14 cellular contexts compared by ENCODE assay signal in genomic region chr14:58809520-58809919, GRCh38.
DNase-seq lines count a peak whose midpoint lies in the region; ATAC-seq lines count a peak whose summit lies in the region.
"Had no signal": no experiment of that assay in that cellular context is flagged by ENCODE, and none has a peak within 500 bp of the region (broad histone marks: within the 10 kb centered on the region; RNA-seq: fewer than 3 reads in every experiment).

No MANE protein-coding gene starts in this region.

- H3K4me1 ChIP-seq in ACC112 (ENCODE audit: control insufficient read depth, insufficient read depth, low read length, unreplicated experiment), result peaks cover 34% of the 10 kb centered on the region
- H3K4me1 ChIP-seq: BLaER1 had no signal

- H2AFZ ChIP-seq in ACC112 (ENCODE audit: low read length, unreplicated experiment), result no peak overlapping the region
- H2AFZ ChIP-seq: GM23248 had no signal

- no peak overlapping the region for H3K4me3 ChIP-seq in ACC112 (ENCODE audit: low read depth, low read length)
- H3K4me3 ChIP-seq: BLaER1, GM23248, K562 had no signal

- no peak for ATAC-seq in HG02840 (IDR thresholded peaks at IDR 0.05; ENCODE audit: low FRiP score, unreplicated experiment)
- ATAC-seq: HCT116, K562 had no signal

- H3K27me3 ChIP-seq in ACC112 (ENCODE audit: insufficient read depth, low read length) (no peaks in the 10 kb centered on the region), layer of hippocampus (ENCODE audit: control insufficient read depth, insufficient read depth, low read length) (no peaks in the 10 kb centered on the region)
- H3K27me3 ChIP-seq: BLaER1 had no signal

- no peak for DNase-seq in activated naive CD4-positive, alpha-beta T cell (lab: John Stamatoyannopoulos, UW)
- DNase-seq in SW480 (ENCODE audit: low spot score), result no peak
- DNase-seq: CD4-positive, alpha-beta memory T cell; GDM1 had no signal

- H3K27ac ChIP-seq in ACC112 (ENCODE audit: low read depth, low read length) (peak overlapping the region; percentile 42; the same call in 1 of the 2 replicates), angular gyrus (ENCODE audit: low read depth, low read length) (peak overlapping the region; percentile 84), layer of hippocampus (ENCODE audit: low read depth, low read length) (peak overlapping the region; percentile 59), temporal lobe (ENCODE audit: low read depth, low read length) (peak overlapping the region; percentile 36)
- H3K27ac ChIP-seq: BLaER1, GM23248, HL-60 had no signal

- H3K36me3 ChIP-seq in ACC112 (ENCODE audit: insufficient read depth, low read length), result no peaks in the 10 kb centered on the region
- H3K36me3 ChIP-seq: BLaER1 had no signal

- no peaks in the 10 kb centered on the region for H3K79me2 ChIP-seq in ACC112 (ENCODE audit: control insufficient read depth, insufficient read depth, low read length, unreplicated experiment)
